Comparison of ENCODE assay signal across 10 cellular contexts in the genomic region with DNA sequence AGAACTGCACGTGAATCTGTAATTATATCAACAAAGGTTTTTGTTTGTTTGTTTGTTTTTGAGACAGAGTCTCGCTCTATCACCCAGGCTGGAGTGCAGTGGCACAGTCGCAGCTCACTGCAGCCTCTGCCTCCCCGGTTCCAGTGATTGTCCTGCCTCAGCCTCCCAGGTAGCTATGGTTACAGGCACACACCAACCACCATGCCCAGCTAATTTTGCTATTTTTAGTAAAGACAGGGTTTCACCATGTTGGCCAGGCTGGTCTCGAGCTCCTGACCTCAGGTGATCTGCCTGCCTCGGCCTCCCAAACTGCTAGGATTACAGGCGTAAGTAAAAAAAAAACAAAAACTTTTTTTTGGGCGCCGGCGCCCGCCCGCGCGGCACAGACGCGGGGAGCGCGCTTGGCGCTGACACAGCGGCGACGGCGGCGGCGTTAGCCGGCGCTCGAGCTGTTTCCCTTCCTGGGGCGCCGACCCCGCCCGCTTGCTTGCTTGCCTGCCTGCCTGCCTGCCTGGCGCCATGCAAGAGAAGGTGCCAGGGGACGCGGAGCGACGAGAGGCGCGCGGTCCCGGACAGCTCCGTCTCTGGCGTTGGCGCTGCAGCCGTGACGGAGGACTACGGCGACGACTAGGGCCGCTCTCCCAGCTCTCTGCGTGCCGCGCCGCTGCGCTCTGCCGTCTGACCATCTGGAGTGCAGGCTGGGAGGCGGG.
DNase-seq lines count a peak whose midpoint lies in the region; ATAC-seq, FAIRE-seq and TF ChIP-seq lines count a peak whose summit lies in the region.
"Had no signal": no experiment of that assay in that cellular context is flagged by ENCODE, and none has a peak within 500 bp of the region (broad histone marks: within the 10 kb centered on the region; RNA-seq: fewer than 3 reads in every experiment).

No MANE protein-coding gene starts in this region.

- H3K4me1 Mint-ChIP-seq in MCF 10A (ENCODE audit: insufficient read depth, unreplicated experiment), result no peaks in the 10 kb centered on the region
- no peaks in the 10 kb centered on the region for H3K4me1 Mint-ChIP-seq in type B pancreatic cell (ENCODE audit: unreplicated experiment)

- H3K27me3 ChIP-seq in lung (ENCODE audit: control insufficient read depth, insufficient read depth), result no peaks in the 10 kb centered on the region
- H3K27me3 ChIP-seq: BLaER1 treated with 17β-estradiol and CSF1 and Interleukin-3, amounts not matched to agents 10 nM and 100 nM had no signal

- in situ Hi-C loops in T47D (cut with HindIII; ENCODE audit: low pct_unique_long_range_greater_than_20kb, low sequenced_read_pairs), result no loop called here

- DNase-seq in T47D (ENCODE audit: low read depth in 1 of 2, low spot score in 1 of 2), result peak; percentile 56 to 88
- no peak for DNase-seq in MCF 10A (ENCODE audit: unreplicated experiment)
- peak; percentile 1 for DNase-seq in choroid plexus epithelial cell (ENCODE audit: low read depth)
- DNase-seq in lung (ENCODE audit: low spot score), result no peak
- peak; percentile 77 for DNase-seq in urothelium cell line (ENCODE audit: low spot score)
- DNase-seq in SHP77 (lab: John Stamatoyannopoulos, UW), result no peak
- DNase-seq in type B pancreatic cell (ENCODE audit: extremely low spot score, unreplicated experiment), result no peak
- DNase-seq in COLO829 (ENCODE audit: low spot score), result no peak
- DNase-seq: NCI-H1436 had no signal

- POLR2A ChIA-PET in MCF 10A (lab: Yijun Ruan, JAX), result no interaction called here

- peak; percentile 80 for FAIRE-seq in urothelium cell line (lab: Jason Lieb, UNC)

- no peaks in the 10 kb centered on the region for H3K36me3 ChIP-seq in lung (ENCODE audit: control insufficient read depth in 2 of 2, insufficient read depth in 2 of 2, low read length in 2 of 2)
- H3K36me3 ChIP-seq: BLaER1 treated with 17β-estradiol and CSF1 and Interleukin-3, amounts not matched to agents 10 nM and 100 nM had no signal

- BruUV-seq in MCF 10A (replicated peaks; lab: Mats Ljungman, UMichigan), result no TSS peak

- H3K9me3 Mint-ChIP-seq in MCF 10A (ENCODE audit: unreplicated experiment) (peaks cover 39% of the 10 kb centered on the region), type B pancreatic cell (peaks cover 26% of the 10 kb centered on the region)

- no peaks in the 10 kb centered on the region for H3K27me3 Mint-ChIP-seq in MCF 10A (ENCODE audit: insufficient read depth, unreplicated experiment)
- H3K27me3 Mint-ChIP-seq in type B pancreatic cell, result no peaks in the 10 kb centered on the region

- no peak overlapping the region for H3K4me3 Mint-ChIP-seq in MCF 10A (ENCODE audit: unreplicated experiment)
- no peak overlapping the region for H3K4me3 Mint-ChIP-seq in type B pancreatic cell

- peaks cover 0 to 7% of the 10 kb centered on the region in 2 donors for H3K9me3 ChIP-seq in lung (ENCODE audit: control insufficient read depth in 2 of 2, insufficient read depth in 1 of 2, low read length in 1 of 2)

- H3K4me3 ChIP-seq in choroid plexus epithelial cell (ENCODE audit: low read depth, low read length), result peak overlapping the region; percentile 17
- H3K4me3 ChIP-seq in lung, result peak overlapping the region; percentile 54
- H3K4me3 ChIP-seq: BLaER1 treated with 17β-estradiol and CSF1 and Interleukin-3, amounts not matched to agents 10 nM and 100 nM had no signal

- peak; percentile 47 for ATAC-seq in lung (ENCODE audit: insufficient read depth, low FRiP score)

- no peak for TF ChIP-seq CTCF in MCF 10A (IDR thresholded peaks at IDR 0.05; ENCODE audit: unreplicated experiment)
- TF ChIP-seq CTCF in choroid plexus epithelial cell (conservative IDR thresholded peaks at IDR 0.05; ENCODE audit: low read depth, low read length), result no peak
- no peak for TF ChIP-seq CTCF in lung (IDR thresholded peaks at IDR 0.05; ENCODE audit: control extremely low read depth, extremely low read depth)
- TF ChIP-seq CTCF in type B pancreatic cell (conservative IDR thresholded peaks at IDR 0.05), result no peak

- no peak overlapping the region for H3K27ac Mint-ChIP-seq in MCF 10A (ENCODE audit: low read depth, unreplicated experiment)
- H3K27ac Mint-ChIP-seq in type B pancreatic cell, result no peak overlapping the region

- CTCF ChIA-PET in MCF 10A (lab: Yijun Ruan, JAX), result no interaction called here

- peaks cover 0 to 4% of the 10 kb centered on the region in 2 donors for H3K4me1 ChIP-seq in lung (ENCODE audit: control insufficient read depth in 2 of 2, insufficient read depth in 2 of 2, low read length in 2 of 2)
- H3K4me1 ChIP-seq: BLaER1 treated with 17β-estradiol and CSF1 and Interleukin-3, amounts not matched to agents 10 nM and 100 nM had no signal

- WGBS in lung, 2 donors, result 4 to 11% methylated on average over 48 to 57 of the region's 57 CpGs

- H3K36me3 Mint-ChIP-seq in MCF 10A (ENCODE audit: insufficient read depth, unreplicated experiment) (no peaks in the 10 kb centered on the region), type B pancreatic cell (no peaks in the 10 kb centered on the region)

- intact Hi-C loops in MCF 10A (cut with micrococcal nuclease), result no loop called here

- peak overlapping the region in 1 of 2 donors; percentile 53 for H3K27ac ChIP-seq in lung (ENCODE audit: low read depth in 1 of 2, low read length in 1 of 2)
- H3K27ac ChIP-seq: BLaER1 treated with 17β-estradiol and CSF1 and Interleukin-3, amounts not matched to agents 10 nM and 100 nM had no signal

Comparison
In these comparisons a context has a peak if more than half of its experiments do, and no peak if none do; other contexts are left out.
1. DNase-seq: peak in T47D (2 of 2), choroid plexus epithelial cell (single experiment) and urothelium cell line (single experiment); none in MCF 10A (single experiment), lung (single experiment), SHP77 (0 of 2), type B pancreatic cell (single experiment) and COLO829 (single experiment).